ENCODE assay signal across 1 cellular context in the genomic region with DNA sequence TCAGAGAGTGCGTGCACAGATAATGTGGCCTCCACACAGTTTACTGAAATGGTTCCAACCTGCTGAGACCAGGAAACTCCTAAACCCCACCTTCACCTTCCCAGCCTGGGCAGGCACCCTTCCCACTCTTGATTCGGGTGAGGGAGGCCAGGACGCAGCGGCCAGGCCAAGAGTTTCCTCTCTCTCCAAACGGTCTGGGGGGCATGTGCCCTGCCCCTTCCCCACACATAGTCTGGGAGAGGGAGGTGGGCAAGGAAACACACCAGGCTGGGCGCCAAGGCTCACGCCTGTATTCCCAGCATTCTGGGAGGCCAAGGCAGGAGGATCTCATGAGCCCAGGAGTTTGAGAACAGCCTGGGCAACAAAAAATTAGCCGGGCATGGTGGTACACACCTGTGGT.
A peak's percentile ranks its signal among the peaks of the same experiment; 100 is the strongest.
TF ChIP-seq lines count a peak whose summit lies in the region.

No MANE protein-coding gene starts in this region.

TF ChIP-seq in K562, 482 proteins besides CTCF, POLR2A, EP300 and RAD21:
- TF ChIP-seq, protein P1, sequence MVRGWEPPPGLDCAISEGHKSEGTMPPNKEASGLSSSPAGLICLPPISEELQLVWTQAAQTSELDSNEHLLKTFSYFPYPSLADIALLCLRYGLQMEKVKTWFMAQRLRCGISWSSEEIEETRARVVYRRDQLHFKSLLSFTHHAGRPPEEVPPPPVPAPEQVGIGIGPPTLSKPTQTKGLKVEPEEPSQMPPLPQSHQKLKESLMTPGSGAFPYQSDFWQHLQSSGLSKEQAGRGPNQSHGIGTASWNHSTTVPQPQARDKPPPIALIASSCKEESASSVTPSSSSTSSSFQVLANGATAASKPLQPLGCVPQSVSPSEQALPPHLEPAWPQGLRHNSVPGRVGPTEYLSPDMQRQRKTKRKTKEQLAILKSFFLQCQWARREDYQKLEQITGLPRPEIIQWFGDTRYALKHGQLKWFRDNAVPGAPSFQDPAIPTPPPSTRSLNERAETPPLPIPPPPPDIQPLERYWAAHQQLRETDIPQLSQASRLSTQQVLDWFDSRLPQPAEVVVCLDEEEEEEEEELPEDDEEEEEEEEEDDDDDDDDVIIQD (CRISPR knock-in tag; IDR thresholded peaks at IDR 0.05): no peak
- 0 out of 2 replicates have a peak, but pooled peaks have one; percentile 39 for TF ChIP-seq RBFOX2 (IDR thresholded peaks at IDR 0.05; ENCODE audit: low read depth, low read length)
- TF ChIP-seq, protein P2, sequence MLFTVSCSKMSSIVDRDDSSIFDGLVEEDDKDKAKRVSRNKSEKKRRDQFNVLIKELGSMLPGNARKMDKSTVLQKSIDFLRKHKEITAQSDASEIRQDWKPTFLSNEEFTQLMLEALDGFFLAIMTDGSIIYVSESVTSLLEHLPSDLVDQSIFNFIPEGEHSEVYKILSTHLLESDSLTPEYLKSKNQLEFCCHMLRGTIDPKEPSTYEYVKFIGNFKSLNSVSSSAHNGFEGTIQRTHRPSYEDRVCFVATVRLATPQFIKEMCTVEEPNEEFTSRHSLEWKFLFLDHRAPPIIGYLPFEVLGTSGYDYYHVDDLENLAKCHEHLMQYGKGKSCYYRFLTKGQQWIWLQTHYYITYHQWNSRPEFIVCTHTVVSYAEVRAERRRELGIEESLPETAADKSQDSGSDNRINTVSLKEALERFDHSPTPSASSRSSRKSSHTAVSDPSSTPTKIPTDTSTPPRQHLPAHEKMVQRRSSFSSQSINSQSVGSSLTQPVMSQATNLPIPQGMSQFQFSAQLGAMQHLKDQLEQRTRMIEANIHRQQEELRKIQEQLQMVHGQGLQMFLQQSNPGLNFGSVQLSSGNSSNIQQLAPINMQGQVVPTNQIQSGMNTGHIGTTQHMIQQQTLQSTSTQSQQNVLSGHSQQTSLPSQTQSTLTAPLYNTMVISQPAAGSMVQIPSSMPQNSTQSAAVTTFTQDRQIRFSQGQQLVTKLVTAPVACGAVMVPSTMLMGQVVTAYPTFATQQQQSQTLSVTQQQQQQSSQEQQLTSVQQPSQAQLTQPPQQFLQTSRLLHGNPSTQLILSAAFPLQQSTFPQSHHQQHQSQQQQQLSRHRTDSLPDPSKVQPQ (CRISPR knock-in tag; IDR thresholded peaks at IDR 0.05; ENCODE audit: borderline replicate concordance): no peak
